In the genomic region with DNA sequence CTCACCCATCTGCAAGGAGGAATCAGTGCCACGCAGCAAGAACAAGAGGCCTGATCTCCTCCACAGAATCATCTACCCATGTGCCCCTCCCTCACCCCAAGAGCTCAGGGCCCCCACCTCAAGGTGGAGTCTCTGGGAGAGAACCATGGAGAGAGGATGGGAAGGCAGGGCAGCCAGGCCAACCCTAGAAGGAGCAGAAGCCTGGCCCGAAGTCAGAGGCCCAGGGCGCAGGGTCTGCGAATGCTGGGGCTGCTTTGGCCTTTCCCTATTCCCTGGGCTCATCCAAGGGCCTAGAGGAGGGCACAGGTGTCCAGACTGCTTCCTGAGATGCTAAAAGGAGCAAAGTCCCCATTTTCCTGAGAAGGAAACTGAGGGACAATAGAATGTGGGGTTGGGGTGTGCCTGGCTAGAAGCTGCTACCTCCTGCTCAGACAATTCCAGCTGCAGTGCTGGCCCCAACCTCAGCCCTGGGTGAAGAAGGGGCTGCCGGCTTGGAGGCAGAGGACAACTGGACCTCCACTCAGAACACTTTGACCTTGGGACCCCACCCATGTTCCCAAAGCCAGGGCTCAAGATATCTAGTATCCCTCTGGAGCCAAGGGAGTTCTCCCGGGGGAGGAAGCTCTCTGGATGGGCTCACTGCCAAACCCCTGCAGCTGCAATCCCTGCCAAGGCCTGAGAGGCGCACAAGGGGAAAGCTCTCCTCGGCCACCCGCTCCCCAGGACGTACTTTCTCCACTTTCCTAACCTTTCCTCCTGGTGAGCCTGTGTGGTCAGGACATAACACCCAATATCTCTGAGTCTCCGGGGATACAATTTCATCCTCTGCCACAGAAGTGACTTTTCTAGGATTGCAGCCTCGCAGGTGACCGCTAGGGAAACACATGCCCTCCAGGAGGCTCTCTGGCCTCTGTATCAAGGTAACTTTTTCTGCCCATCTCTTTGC, we compare ENCODE assay signal across 9 cellular contexts. TPM values are rescaled to one million over a fixed set of nuclear protein-coding genes. Genes with fewer than 3 reads are reported as not detected.
A peak's percentile ranks its signal among the peaks of the same experiment; 100 is the strongest.
DNase-seq lines count a peak whose midpoint lies in the region; ATAC-seq and TF ChIP-seq lines count a peak whose summit lies in the region.
"Had no signal": no experiment of that assay in that cellular context is flagged by ENCODE, and none has a peak within 500 bp of the region (broad histone marks: within the 10 kb centered on the region; RNA-seq: fewer than 3 reads in every experiment).

No MANE protein-coding gene starts in this region.

- TF ChIP-seq POLR2A in thyroid gland (IDR thresholded peaks at IDR 0.05), result no peak

- peak overlapping the region; percentile 26 to 67 (median 59) for H3K27ac ChIP-seq in thyroid gland

- in situ Hi-C loops in T47D (cut with HindIII; ENCODE audit: low pct_unique_long_range_greater_than_20kb, low sequenced_read_pairs), result no loop called here

- intact Hi-C loops in thyroid gland (cut with DNase I), result loop anchor here (5.0 kb wide), 1 partner anchor 44 kb away; no protein-coding TSS in a partner anchor

- peak; percentile 62 to 88 (median 76) for TF ChIP-seq CTCF in thyroid gland (IDR thresholded peaks at IDR 0.05)

- H3K4me1 ChIP-seq in thyroid gland, result peaks cover 44 to 60% of the 10 kb centered on the region in 2 donors

- no peaks in the 10 kb centered on the region for H3K27me3 ChIP-seq in thyroid gland

- ATAC-seq in HG03469 (IDR thresholded peaks at IDR 0.05; ENCODE audit: unreplicated experiment), result no peak

- peak; percentile 25 to 62 for DNase-seq in NCI-H446 (lab: John Stamatoyannopoulos, UW)
- no peak for DNase-seq in NCI-H446 treated with DMSO at 0.1 percent for 48 hours (lab: John Stamatoyannopoulos, UW)
- peak; percentile 89 for DNase-seq in NCI-H2196 (lab: John Stamatoyannopoulos, UW; ENCODE audit: unreplicated experiment)
- DNase-seq in T47D (ENCODE audit: low read depth in 1 of 2, low spot score in 1 of 2), result peak; percentile 66 to 83
- peak; percentile 70 for DNase-seq in kidney glomerular epithelial cell (lab: John Stamatoyannopoulos, UW)
- peak; percentile 91 to 92 for DNase-seq in thyroid gland
- DNase-seq in cerebellum (ENCODE audit: low spot score), result no peak
- DNase-seq: CD4-positive, CD25-positive, alpha-beta regulatory T cell had no signal

- H3K36me3 ChIP-seq in thyroid gland, result no peaks in the 10 kb centered on the region

- H3K4me3 ChIP-seq in thyroid gland (replicated peaks in 1 of 3), result no peak overlapping the region

- no peaks in the 10 kb centered on the region for H3K9me3 ChIP-seq in thyroid gland

- 35 to 46% methylated on average over 12 of the region's 13 CpGs for WGBS in thyroid gland, 2 donors

RNA-seq across cellular contexts. Expression of a gene that starts 16.6 kb away (rescaled TPM):
- total RNA-seq in thyroid gland, result 1 to 10 TPM in 3 of 4 donors, under 1 TPM in 1; 0.67 to 7.3 (median 6.0) TPM
- 6.1 TPM for total RNA-seq in cerebellum
- total RNA-seq: CD4-positive, CD25-positive, alpha-beta regulatory T cell had no signal

RNA-seq across cellular contexts. Expression of a gene that starts 17.4 kb away (rescaled TPM):
- 1 to 10 TPM; 2.3 to 4.2 (median 3.2) TPM for total RNA-seq in thyroid gland
- total RNA-seq in cerebellum, result 2.5 TPM

Comparison
In these comparisons a context has a peak if more than half of its experiments do, and no peak if none do; other contexts are left out.
1. DNase-seq: peak in NCI-H446 (2 of 2), NCI-H2196 (single experiment), T47D (2 of 2), kidney glomerular epithelial cell (single experiment) and thyroid gland (2 of 2); none in NCI-H446 treated with DMSO at 0.1 percent for 48 hours (single experiment) and cerebellum (single experiment).